16 cellular contexts compared by ENCODE assay signal in genomic region chr18:76130845-76131244, GRCh38.
"Had no signal": no experiment of that assay in that cellular context is flagged by ENCODE, and none has a peak within 500 bp of the region (broad histone marks: within the 10 kb centered on the region; RNA-seq: fewer than 3 reads in every experiment).

No MANE protein-coding gene starts in this region.

- H3K27ac ChIP-seq: gastrocnemius medialis, pancreas, SK-N-MC had no signal

- H3K27me3 ChIP-seq: esophagus squamous epithelium, gastrocnemius medialis, pancreas had no signal

- H3K36me3 ChIP-seq: esophagus squamous epithelium, gastrocnemius medialis, pancreas had no signal

- ATAC-seq: gastrocnemius medialis; left ventricle myocardium superior; stimulated activated memory B cell treated with anti-CD40 and anti-IgM and Interleukin-4, amounts not matched to agents 10 μg/mL and 1 μg/mL and 100 μg/mL, for 72 hours; T-cell had no signal

- H3K4me1 ChIP-seq: gastrocnemius medialis, pancreas had no signal

- H3K4me3 ChIP-seq: esophagus squamous epithelium, gastrocnemius medialis, pancreas, SK-N-MC had no signal

- H3K9me3 ChIP-seq: esophagus squamous epithelium, gastrocnemius medialis, pancreas had no signal

- DNase-seq: activated CD4-positive, alpha-beta T cell treated with anti-CD3 and anti-CD28 coated beads for 4 hours; activated CD8-positive, alpha-beta memory T cell treated with anti-CD3 and anti-CD28 coated beads, Interleukin-2, amount 50 U/mL, for 4 hours; activated CD8-positive, alpha-beta T cell treated with anti-CD3 and anti-CD28 coated beads for 36 hours; activated naive CD4-positive, alpha-beta T cell; activated naive CD8-positive, alpha-beta T cell treated with anti-CD3 and anti-CD28 coated beads, Interleukin-2, amount 50 U/mL, for 24 hours; effector memory CD4-positive, alpha-beta T cell; esophagus squamous epithelium; gastrocnemius medialis; islet precursor cell; left ventricle myocardium superior; pancreas; T-cell; T1000; trophoblast cell had no signal
